Comparison of ENCODE assay signal across 23 cellular contexts in the genomic region with DNA sequence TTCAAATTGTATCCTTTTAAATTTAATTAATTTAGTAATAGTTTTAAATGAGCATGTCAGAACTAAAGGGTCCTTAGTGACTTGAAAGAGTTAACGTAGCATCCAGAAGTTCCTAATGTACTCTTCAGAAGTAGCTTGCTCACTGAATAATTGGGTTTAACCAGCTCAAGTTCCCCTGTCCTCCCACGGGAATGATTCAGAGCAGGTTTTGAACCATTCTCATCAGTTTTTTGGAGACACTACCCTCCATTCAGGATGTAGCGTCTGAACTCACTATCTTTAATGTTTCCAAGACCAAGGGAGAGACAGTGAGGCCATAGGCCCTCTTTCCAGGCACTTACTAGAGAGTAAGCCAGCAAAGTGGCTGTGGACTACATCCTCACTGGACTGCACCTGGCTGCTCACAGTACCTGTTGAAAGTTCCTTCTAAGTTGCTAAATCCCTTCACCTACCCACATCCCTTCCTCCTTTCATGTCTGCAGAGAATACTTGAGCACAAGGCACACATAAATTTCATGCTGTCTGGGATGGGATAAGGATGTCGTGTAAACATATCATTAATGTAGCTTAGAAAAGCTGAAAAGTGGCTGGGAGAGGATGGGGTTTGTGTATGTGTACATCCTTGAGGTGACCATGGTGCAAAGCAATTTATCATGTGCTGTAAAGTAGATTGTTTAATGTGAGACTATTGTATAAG.
A peak's percentile ranks its signal among the peaks of the same experiment; 100 is the strongest.
DNase-seq lines count a peak whose midpoint lies in the region; ATAC-seq and TF ChIP-seq lines count a peak whose summit lies in the region.
"Had no signal": no experiment of that assay in that cellular context is flagged by ENCODE, and none has a peak within 500 bp of the region (broad histone marks: within the 10 kb centered on the region; RNA-seq: fewer than 3 reads in every experiment).

No MANE protein-coding gene starts in this region.

- intact Hi-C loops in mucosa of descending colon (cut with DNase I, micrococcal nuclease) = no loop called here

- H3K9me3 ChIP-seq in mucosa of descending colon = no peaks in the 10 kb centered on the region
- H3K9me3 ChIP-seq: adrenal gland, testis had no signal

- TF ChIP-seq CTCF in mucosa of descending colon (IDR thresholded peaks at IDR 0.05) = no peak

- H3K27me3 Mint-ChIP-seq in activated CD8-positive, alpha-beta T cell treated with anti-CD3 and anti-CD28 coated beads, Interleukin-2, amount 10 ng/mL, durations not matched to agents 7 days and 5 days (ENCODE audit: low read depth) = no peaks in the 10 kb centered on the region
- H3K27me3 Mint-ChIP-seq: CD4-positive, CD25-positive, alpha-beta regulatory T cell; dendritic cell treated with granulocyte-macrophage colony-stimulating factor and Interleukin-4, amounts not matched to agents 40 ng/mL and 50 ng/mL, for 4 days; naive B cell had no signal

- H3K36me3 Mint-ChIP-seq in activated CD8-positive, alpha-beta T cell treated with anti-CD3 and anti-CD28 coated beads, Interleukin-2, amount 10 ng/mL, durations not matched to agents 7 days and 5 days (ENCODE audit: low read depth) = peaks cover 18% of the 10 kb centered on the region
- H3K36me3 Mint-ChIP-seq in stimulated activated effector memory CD8-positive, alpha-beta T cell treated with anti-CD3 and anti-CD28 coated beads, Interleukin-12 subunit alpha, Interleukin-12 subunit beta, amount 100 ng/mL, for 72 hours = no peaks in the 10 kb centered on the region
- H3K36me3 Mint-ChIP-seq: naive B cell had no signal

- no peak overlapping the region for H3K4me3 Mint-ChIP-seq in activated CD8-positive, alpha-beta T cell treated with anti-CD3 and anti-CD28 coated beads, Interleukin-2, amount 10 ng/mL, durations not matched to agents 7 days and 5 days
- H3K4me3 Mint-ChIP-seq in stimulated activated effector memory CD8-positive, alpha-beta T cell treated with anti-CD3 and anti-CD28 coated beads, Interleukin-12 subunit alpha, Interleukin-12 subunit beta, amount 100 ng/mL, for 72 hours = no peak overlapping the region
- H3K4me3 Mint-ChIP-seq: CD4-positive, CD25-positive, alpha-beta regulatory T cell; dendritic cell treated with granulocyte-macrophage colony-stimulating factor and Interleukin-4, amounts not matched to agents 40 ng/mL and 50 ng/mL, for 4 days; endodermal cell had no signal

- DNase-seq in NCI-H510A treated with DMSO at 0.1 percent for 48 hours (lab: John Stamatoyannopoulos, UW) (peak; percentile 14), NCI-H510A (lab: John Stamatoyannopoulos, UW) (no peak), mucosa of descending colon (no peak), mucosa of gallbladder (ENCODE audit: low spot score) (no peak)
- peak; percentile 9 for DNase-seq in stimulated activated CD4-positive, alpha-beta T cell treated with anti-CD3 and anti-CD28 coated beads, Interleukin-2, amount 100 ng/mL, for 4 hours (ENCODE audit: low read depth)
- DNase-seq in stimulated activated CD4-positive, alpha-beta T cell treated with anti-CD3 and anti-CD28 coated beads, Interleukin-1b, Interleukin-23, amount 100 ng/mL, for 48 hours = no peak
- DNase-seq in activated CD8-positive, alpha-beta T cell treated with anti-CD3 and anti-CD28 coated beads, Interleukin-2, amount 10 ng/mL, durations not matched to agents 7 days and 5 days = no peak
- DNase-seq in stimulated activated effector memory CD8-positive, alpha-beta T cell treated with anti-CD3 and anti-CD28 coated beads, Interleukin-12 subunit alpha, Interleukin-12 subunit beta, amount 100 ng/mL, for 72 hours (ENCODE audit: low spot score in 2 of 2) = no peak
- DNase-seq: activated CD4-positive, alpha-beta T cell treated with anti-CD3 and anti-CD28 coated beads for 1 hour; adrenal gland; CD4-positive, CD25-positive, alpha-beta regulatory T cell; endodermal cell; foreskin fibroblast; GOT3; NCI-H1694 treated with DMSO at 0.1 percent for 48 hours; NCI-H2171; NCI-H524 treated with DMSO at 0.1 percent for 48 hours; SHP77 treated with DMSO at 0.1 percent for 48 hours; stimulated activated CD4-positive, alpha-beta T cell treated with anti-CD3 and anti-CD28 coated beads, Interleukin-15, amount 100 ng/mL, for 24 hours; stimulated activated naive CD4-positive, alpha-beta T cell treated with Interleukin-2 at 50 U/mL for 16 hours; testis had no signal

- H3K4me1 ChIP-seq in mucosa of descending colon (ENCODE audit: low read depth) = no peaks in the 10 kb centered on the region
- H3K4me1 ChIP-seq: testis had no signal

- H3K9me3 Mint-ChIP-seq in activated CD8-positive, alpha-beta T cell treated with anti-CD3 and anti-CD28 coated beads, Interleukin-2, amount 10 ng/mL, durations not matched to agents 7 days and 5 days (ENCODE audit: insufficient read depth) = no peaks in the 10 kb centered on the region
- no peaks in the 10 kb centered on the region for H3K9me3 Mint-ChIP-seq in stimulated activated effector memory CD8-positive, alpha-beta T cell treated with anti-CD3 and anti-CD28 coated beads, Interleukin-12 subunit alpha, Interleukin-12 subunit beta, amount 100 ng/mL, for 72 hours
- H3K9me3 Mint-ChIP-seq: CD4-positive, CD25-positive, alpha-beta regulatory T cell; dendritic cell treated with granulocyte-macrophage colony-stimulating factor and Interleukin-4, amounts not matched to agents 40 ng/mL and 50 ng/mL, for 4 days; endodermal cell; naive B cell had no signal

- ATAC-seq in activated CD8-positive, alpha-beta T cell treated with anti-CD3 and anti-CD28 coated beads, Interleukin-2, amount 10 ng/mL, durations not matched to agents 7 days and 5 days = no peak
- ATAC-seq in stimulated activated effector memory CD8-positive, alpha-beta T cell treated with anti-CD3 and anti-CD28 coated beads, Interleukin-12 subunit alpha, Interleukin-12 subunit beta, amount 100 ng/mL, for 72 hours = peak; percentile 8
- no peak for ATAC-seq in mucosa of descending colon

- H3K27ac Mint-ChIP-seq in activated CD8-positive, alpha-beta T cell treated with anti-CD3 and anti-CD28 coated beads, Interleukin-2, amount 10 ng/mL, durations not matched to agents 7 days and 5 days = peak overlapping the region; percentile 37
- no peak overlapping the region for H3K27ac Mint-ChIP-seq in stimulated activated effector memory CD8-positive, alpha-beta T cell treated with anti-CD3 and anti-CD28 coated beads, Interleukin-12 subunit alpha, Interleukin-12 subunit beta, amount 100 ng/mL, for 72 hours
- H3K27ac Mint-ChIP-seq: CD4-positive, CD25-positive, alpha-beta regulatory T cell; dendritic cell treated with granulocyte-macrophage colony-stimulating factor and Interleukin-4, amounts not matched to agents 40 ng/mL and 50 ng/mL, for 4 days; endodermal cell had no signal

- H3K4me1 Mint-ChIP-seq in activated CD8-positive, alpha-beta T cell treated with anti-CD3 and anti-CD28 coated beads, Interleukin-2, amount 10 ng/mL, durations not matched to agents 7 days and 5 days (ENCODE audit: low read depth) = peaks cover 67% of the 10 kb centered on the region
- H3K4me1 Mint-ChIP-seq in stimulated activated effector memory CD8-positive, alpha-beta T cell treated with anti-CD3 and anti-CD28 coated beads, Interleukin-12 subunit alpha, Interleukin-12 subunit beta, amount 100 ng/mL, for 72 hours = peaks cover 52% of the 10 kb centered on the region

- POLR2A ChIA-PET in activated CD8-positive, alpha-beta T cell treated with anti-CD3 and anti-CD28 coated beads, Interleukin-2, amount 10 ng/mL, durations not matched to agents 7 days and 5 days (lab: Charles Lee) = interaction anchor here (1.0 kb wide), 1 partner anchor 120 kb away, joined by 3 read pairs; no protein-coding TSS in a partner anchor

- CTCF ChIA-PET in activated CD8-positive, alpha-beta T cell treated with anti-CD3 and anti-CD28 coated beads, Interleukin-2, amount 10 ng/mL, durations not matched to agents 7 days and 5 days (lab: Charles Lee) = no interaction called here

- H3K4me3 ChIP-seq in mucosa of descending colon = no peak overlapping the region
- H3K4me3 ChIP-seq: adrenal gland, testis had no signal

- no peaks in the 10 kb centered on the region for H3K36me3 ChIP-seq in mucosa of descending colon (ENCODE audit: low read depth)
- H3K36me3 ChIP-seq: adrenal gland had no signal

Comparison
In these comparisons a context has a peak if more than half of its experiments do, and no peak if none do; other contexts are left out.
1. DNase-seq: peak in NCI-H510A treated with DMSO at 0.1 percent for 48 hours (single experiment) and stimulated activated CD4-positive, alpha-beta T cell treated with anti-CD3 and anti-CD28 coated beads, Interleukin-2, amount 100 ng/mL, for 4 hours (single experiment); none in NCI-H510A (single experiment), stimulated activated CD4-positive, alpha-beta T cell treated with anti-CD3 and anti-CD28 coated beads, Interleukin-1b, Interleukin-23, amount 100 ng/mL, for 48 hours (single experiment), activated CD8-positive, alpha-beta T cell treated with anti-CD3 and anti-CD28 coated beads, Interleukin-2, amount 10 ng/mL, durations not matched to agents 7 days and 5 days (single experiment), stimulated activated effector memory CD8-positive, alpha-beta T cell treated with anti-CD3 and anti-CD28 coated beads, Interleukin-12 subunit alpha, Interleukin-12 subunit beta, amount 100 ng/mL, for 72 hours (0 of 2), mucosa of descending colon (0 of 3) and mucosa of gallbladder (single experiment).